Comparison of ENCODE assay signal across 8 cellular contexts in the genomic region with DNA sequence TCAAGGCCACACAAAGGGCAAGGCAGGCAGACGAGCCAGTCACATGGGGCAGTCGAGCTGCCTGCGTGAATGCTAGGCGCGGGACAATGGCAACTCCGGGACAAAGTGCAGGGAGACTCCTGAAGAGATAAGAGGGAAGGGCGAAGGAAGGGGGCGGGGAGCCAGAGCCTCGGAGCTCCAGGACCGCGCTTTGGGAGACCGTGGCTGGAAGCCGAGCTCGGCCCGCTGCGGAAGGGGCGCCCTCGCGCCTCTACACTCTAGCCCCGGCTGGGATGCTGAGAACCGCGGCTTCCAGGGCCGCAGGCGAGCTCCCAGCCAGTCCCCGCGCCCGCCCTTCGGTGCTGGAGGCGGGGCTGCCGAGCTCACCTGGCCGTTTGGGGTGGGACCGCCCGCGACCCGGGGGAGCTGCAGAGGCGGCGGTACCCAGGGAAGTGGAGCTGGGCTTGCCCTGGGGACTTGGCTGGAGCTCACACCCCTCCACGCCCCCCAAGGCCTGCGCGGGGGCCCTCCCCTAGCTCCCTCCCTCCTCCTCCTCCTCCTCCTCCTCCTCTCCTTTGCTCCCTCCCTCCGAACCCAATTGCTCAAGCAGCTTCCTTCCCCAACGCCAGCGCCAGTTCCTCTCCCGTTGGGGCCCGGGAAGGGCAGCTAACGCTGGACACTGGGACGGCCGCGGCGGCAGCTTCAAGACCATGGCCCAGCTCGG. TPM values are rescaled to one million over a fixed set of nuclear protein-coding genes. Genes with fewer than 3 reads are reported as not detected.
A peak's percentile ranks its signal among the peaks of the same experiment; 100 is the strongest.
DNase-seq lines count a peak whose midpoint lies in the region; ATAC-seq lines count a peak whose summit lies in the region.

A gene with protein sequence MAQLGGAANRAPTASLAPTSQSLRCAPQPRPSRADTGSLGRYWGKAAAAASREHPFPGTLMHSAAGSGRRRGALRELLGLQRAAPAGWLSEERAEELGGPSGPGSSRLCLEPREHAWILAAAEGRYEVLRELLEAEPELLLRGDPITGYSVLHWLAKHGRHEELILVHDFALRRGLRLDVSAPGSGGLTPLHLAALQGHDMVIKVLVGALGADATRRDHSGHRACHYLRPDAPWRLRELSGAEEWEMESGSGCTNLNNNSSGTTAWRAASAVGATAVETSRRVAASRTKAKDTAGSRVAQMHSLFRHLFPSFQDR (plus strand): TSS at position 610 of the 703 bp plus-strand sequence. CDS start 80 bp downstream, at position 690.

- H3K9me3 ChIP-seq in esophagus (ENCODE audit: control insufficient read depth in 2 of 2, insufficient read depth in 1 of 2, low read depth in 1 of 2, low read length in 1 of 2) (peaks cover 0 to 4% of the 10 kb centered on the region in 2 donors), muscle layer of duodenum (ENCODE audit: control insufficient read depth in 1 of 2, low read length in 2 of 2) (no peaks in the 10 kb centered on the region)

- H3K4me1 ChIP-seq in esophagus (ENCODE audit: control insufficient read depth in 2 of 2, insufficient read depth in 2 of 2, low read length in 1 of 2) (peaks cover 0 to 10% of the 10 kb centered on the region in 2 donors), muscle layer of duodenum (ENCODE audit: control insufficient read depth in 1 of 2, insufficient read depth in 2 of 2, low read length in 2 of 2) (peaks cover 6% of the 10 kb centered on the region in 2 donors)

- H3K9me3 Mint-ChIP-seq in IgD-negative memory B cell: no peaks in the 10 kb centered on the region
- no peaks in the 10 kb centered on the region for H3K9me3 Mint-ChIP-seq in activated CD4-positive, alpha-beta T cell treated with anti-CD3 and anti-CD28 coated beads, Interleukin-2, amount 10 ng/mL, durations not matched to agents 24 days and 14 days

- H3K27me3 ChIP-seq in esophagus (ENCODE audit: control insufficient read depth in 1 of 2, insufficient read depth in 2 of 2, low read length in 2 of 2): no peaks in the 10 kb centered on the region
- H3K27me3 ChIP-seq in muscle layer of duodenum (ENCODE audit: low read depth, low read length): no peaks in the 10 kb centered on the region

- 2 to 24% methylated on average over 29 to 50 of the region's 51 CpGs for WGBS in esophagus, 2 donors

- peak; percentile 53 for DNase-seq in D341Med (ENCODE audit: low spot score)
- peak; percentile 77 for DNase-seq in activated CD4-positive, alpha-beta T cell treated with anti-CD3 and anti-CD28 coated beads, Interleukin-2, amount 10 ng/mL, durations not matched to agents 24 days and 14 days

- ATAC-seq in GM21737 (IDR thresholded peaks at IDR 0.05; ENCODE audit: unreplicated experiment) (no peak), GM18909 (IDR thresholded peaks at IDR 0.05; ENCODE audit: poor library complexity, unreplicated experiment) (no peak), HG02973 (IDR thresholded peaks at IDR 0.05; ENCODE audit: unreplicated experiment) (no peak)

- H3K4me3 Mint-ChIP-seq in IgD-negative memory B cell: peak within 1 kb of the TSS; percentile 82 to 97 (median 91)
- H3K4me3 Mint-ChIP-seq in activated CD4-positive, alpha-beta T cell treated with anti-CD3 and anti-CD28 coated beads, Interleukin-2, amount 10 ng/mL, durations not matched to agents 24 days and 14 days: peak within 1 kb of the TSS; percentile 80

- H3K4me1 Mint-ChIP-seq in IgD-negative memory B cell: peaks cover 54 to 63% (median 56%) of the 10 kb centered on the region in 3 donors
- H3K4me1 Mint-ChIP-seq in activated CD4-positive, alpha-beta T cell treated with anti-CD3 and anti-CD28 coated beads, Interleukin-2, amount 10 ng/mL, durations not matched to agents 24 days and 14 days: peaks cover 44% of the 10 kb centered on the region

- H3K27ac ChIP-seq in esophagus (ENCODE audit: low read depth in 2 of 2, low read length in 1 of 2) (peak within 1 kb of the TSS in 1 of 2 donors; percentile 21), muscle layer of duodenum (ENCODE audit: low read length) (peak within 1 kb of the TSS; percentile 60)

- intact Hi-C loops in activated CD4-positive, alpha-beta T cell treated with anti-CD3 and anti-CD28 coated beads, Interleukin-2, amount 10 ng/mL, durations not matched to agents 24 days and 14 days (cut with micrococcal nuclease): loop anchor here (2.0 to 10.0 kb wide), 8 partner anchors 34 to 1411 kb away; partner anchors contain the start of genes NDUFA1, RNF113A, RPL39 and SEPTIN6

- H3K36me3 Mint-ChIP-seq in IgD-negative memory B cell: no peaks in the 10 kb centered on the region
- no peaks in the 10 kb centered on the region for H3K36me3 Mint-ChIP-seq in activated CD4-positive, alpha-beta T cell treated with anti-CD3 and anti-CD28 coated beads, Interleukin-2, amount 10 ng/mL, durations not matched to agents 24 days and 14 days (ENCODE audit: low read depth)

- H3K4me3 ChIP-seq in esophagus (ENCODE audit: low read depth in 1 of 2, low read length in 2 of 2): peak within 1 kb of the TSS; percentile 50 to 51
- peak within 1 kb of the TSS; percentile 30 to 61 for H3K4me3 ChIP-seq in muscle layer of duodenum (ENCODE audit: low read depth in 1 of 2, low read length in 2 of 2)

- H3K36me3 ChIP-seq in esophagus (ENCODE audit: control insufficient read depth in 2 of 2, insufficient read depth in 2 of 2, low read length in 1 of 2): no peaks in the 10 kb centered on the region
- H3K36me3 ChIP-seq in muscle layer of duodenum (ENCODE audit: control insufficient read depth in 1 of 2, insufficient read depth in 2 of 2, low read length in 2 of 2): no peaks in the 10 kb centered on the region

- H3K27ac Mint-ChIP-seq in IgD-negative memory B cell: peak within 1 kb of the TSS; percentile 93 to 98 (median 98)
- H3K27ac Mint-ChIP-seq in activated CD4-positive, alpha-beta T cell treated with anti-CD3 and anti-CD28 coated beads, Interleukin-2, amount 10 ng/mL, durations not matched to agents 24 days and 14 days: peak within 1 kb of the TSS; percentile 99

- H3K27me3 Mint-ChIP-seq in IgD-negative memory B cell: peaks cover 4% of the 10 kb centered on the region
- no peaks in the 10 kb centered on the region for H3K27me3 Mint-ChIP-seq in activated CD4-positive, alpha-beta T cell treated with anti-CD3 and anti-CD28 coated beads, Interleukin-2, amount 10 ng/mL, durations not matched to agents 24 days and 14 days

RNA-seq across cellular contexts. Expression of the gene that starts here (rescaled TPM):
- 36.1 TPM for polyA plus RNA-seq in IgD-negative memory B cell
- 0.35 and 0.45 TPM in 2 replicates for total RNA-seq in activated CD4-positive, alpha-beta T cell treated with anti-CD3 and anti-CD28 coated beads, Interleukin-2, amount 10 ng/mL, durations not matched to agents 24 days and 14 days
- under 1 TPM; 0.14 to 0.18 TPM for polyA plus RNA-seq in esophagus

Comparison
In these comparisons a context has a peak if more than half of its experiments do, and no peak if none do; other contexts are left out.
1. RNA of the gene that starts here (polyA plus RNA-seq): 36.1 TPM in IgD-negative memory B cell (single experiment); 0.14 to 0.18 TPM in esophagus; every median in the first group is over 10 times any median in the second.
2. Peak in DNase-seq in activated CD4-positive, alpha-beta T cell treated with anti-CD3 and anti-CD28 coated beads, Interleukin-2, amount 10 ng/mL, durations not matched to agents 24 days and 14 days; RNA of the gene not detected or under 1 TPM.